In the genomic region with DNA sequence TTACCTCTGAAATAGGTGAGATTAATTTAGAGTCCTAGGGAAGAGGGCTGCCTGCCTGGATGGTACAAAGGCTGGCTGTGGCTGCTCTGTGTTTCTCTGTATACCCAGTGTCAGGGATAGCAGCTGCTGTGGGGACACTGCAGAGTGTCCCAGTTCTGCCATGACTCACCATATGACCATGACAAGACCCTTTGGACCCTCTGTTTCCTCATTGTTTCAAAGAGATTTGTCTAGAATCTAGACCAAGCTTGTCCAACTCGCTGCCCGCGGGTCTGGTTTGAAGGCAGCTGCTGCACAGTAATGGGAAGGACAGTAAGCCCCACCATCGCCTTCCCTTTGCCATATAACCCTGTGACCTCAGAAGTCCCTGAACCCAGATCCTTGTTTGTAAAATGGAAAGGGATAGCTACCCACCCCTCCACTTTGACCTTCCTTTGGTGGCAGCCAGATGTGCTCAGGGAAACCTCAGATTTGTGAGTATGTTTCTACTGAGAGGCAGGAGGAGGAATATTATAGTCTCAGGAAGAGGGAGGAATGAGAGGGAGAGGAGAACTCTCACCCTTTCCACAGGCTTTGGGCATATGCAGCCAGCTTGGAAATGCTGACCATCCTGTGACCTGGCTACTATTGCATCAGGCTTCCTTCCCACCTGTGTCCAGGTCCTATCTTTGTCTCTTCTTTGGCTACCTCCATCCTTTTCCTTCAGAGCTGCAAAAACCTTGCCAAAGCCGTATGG, we compare ENCODE assay signal across 14 cellular contexts. TPM values are rescaled to one million over a fixed set of nuclear protein-coding genes. Genes with fewer than 3 reads are reported as not detected.
DNase-seq lines count a peak whose midpoint lies in the region; ATAC-seq, FAIRE-seq and TF ChIP-seq lines count a peak whose summit lies in the region.
"Had no signal": no experiment of that assay in that cellular context is flagged by ENCODE, and none has a peak within 500 bp of the region (broad histone marks: within the 10 kb centered on the region; RNA-seq: fewer than 3 reads in every experiment).

No MANE protein-coding gene starts in this region.

- peaks cover 82% of the 10 kb centered on the region for H3K4me1 Mint-ChIP-seq in T-helper 1 cell treated with Interleukin-12 subunit alpha and Interleukin-12 subunit beta and Interleukin-4 antibody, amounts not matched to agents 30 μg/mL and 1 μg/mL, for 36 hours (ENCODE audit: low read depth)
- H3K4me1 Mint-ChIP-seq in T-helper 17 cell = peaks cover 80% of the 10 kb centered on the region

- H3K27me3 ChIP-seq in endothelial cell of umbilical vein (ENCODE audit: control insufficient read depth in 2 of 2, insufficient read depth in 2 of 2, low read length in 2 of 2) (no peaks in the 10 kb centered on the region), trophoblast cell (ENCODE audit: insufficient read depth, low read length) (no peaks in the 10 kb centered on the region), spleen (replicated peaks in 1 of 7) (no peaks in the 10 kb centered on the region)

- H3K23ac ChIP-seq in trophoblast cell (ENCODE audit: low read length) = no peak overlapping the region

- intact Hi-C loops in endothelial cell of umbilical vein (cut with micrococcal nuclease) = loop anchor here (2.0 kb wide), 1 partner anchor 15 kb away; a partner anchor contains a TSS
- intact Hi-C loops in spleen (cut with DNase I; ENCODE audit: low total_unique reads) = no loop called here

- H3K9ac ChIP-seq in endothelial cell of umbilical vein (replicated peaks; ENCODE audit: extremely low read depth, insufficient read depth, low read length) (peak overlapping the region; percentile 58), trophoblast cell (ENCODE audit: low read length) (no peak overlapping the region)

- H3K27ac Mint-ChIP-seq in T-helper 1 cell treated with Interleukin-12 subunit alpha and Interleukin-12 subunit beta and Interleukin-4 antibody, amounts not matched to agents 30 μg/mL and 1 μg/mL, for 36 hours = peak overlapping the region; percentile 95
- H3K27ac Mint-ChIP-seq in T-helper 17 cell = peak overlapping the region; percentile 96

- FAIRE-seq in endothelial cell of umbilical vein (lab: Jason Lieb, UNC) = no peak

- DNase-seq in T-helper 1 cell (no peak), T-helper 17 cell (no peak), endothelial cell of umbilical vein (ENCODE audit: low read depth, low spot score) (no peak), trophoblast cell (peak in 1 of 2 donors; percentile 35), spleen (no peak), 8988T (no peak)
- DNase-seq: Caco-2, NCI-H1436 treated with DMSO at 0.1 percent for 48 hours, NCI-H446 had no signal

- H3K36me3 ChIP-seq in endothelial cell of umbilical vein (ENCODE audit: control insufficient read depth in 2 of 2, extremely low read depth in 1 of 2, insufficient read depth in 2 of 2, low read length in 2 of 2) = no peaks in the 10 kb centered on the region
- H3K36me3 ChIP-seq in trophoblast cell (ENCODE audit: control insufficient read depth in 1 of 2, insufficient read depth in 2 of 2, low read length in 2 of 2) = peaks cover 4 to 5% of the 10 kb centered on the region in 2 experiments
- H3K36me3 ChIP-seq in spleen = no peaks in the 10 kb centered on the region
- H3K36me3 ChIP-seq: thoracic aorta had no signal

- H3K27ac ChIP-seq in endothelial cell of umbilical vein (ENCODE audit: insufficient read depth, low read depth, low read length) = peak overlapping the region; percentile 96
- no peak overlapping the region for H3K27ac ChIP-seq in trophoblast cell (ENCODE audit: low read depth, low read length)
- peak overlapping the region in 4 of 8 donors; percentile 44 to 91 (median 66) for H3K27ac ChIP-seq in spleen
- H3K27ac ChIP-seq: 22Rv1, thoracic aorta had no signal

- dilution Hi-C loops in endothelial cell of umbilical vein (cut with MboI; ENCODE audit: extremely low pct_ligation_motif_present, low sequenced_read_pairs) = no loop called here

- H2BK5ac ChIP-seq in trophoblast cell (ENCODE audit: low read depth, low read length, poor library complexity) = no peak overlapping the region

- no peaks in the 10 kb centered on the region for H3K9me3 Mint-ChIP-seq in T-helper 1 cell treated with Interleukin-12 subunit alpha and Interleukin-12 subunit beta and Interleukin-4 antibody, amounts not matched to agents 30 μg/mL and 1 μg/mL, for 36 hours

- ATAC-seq in T-helper 17 cell = no peak
- no peak for ATAC-seq in GM19397 (IDR thresholded peaks at IDR 0.05; ENCODE audit: unreplicated experiment)

- peak overlapping the region; percentile 78 for H3K4me3 Mint-ChIP-seq in T-helper 1 cell treated with Interleukin-12 subunit alpha and Interleukin-12 subunit beta and Interleukin-4 antibody, amounts not matched to agents 30 μg/mL and 1 μg/mL, for 36 hours
- peak overlapping the region; percentile 82 for H3K4me3 Mint-ChIP-seq in T-helper 17 cell

- H3K36me3 Mint-ChIP-seq in T-helper 1 cell treated with Interleukin-12 subunit alpha and Interleukin-12 subunit beta and Interleukin-4 antibody, amounts not matched to agents 30 μg/mL and 1 μg/mL, for 36 hours (ENCODE audit: low read depth) = peaks cover 42% of the 10 kb centered on the region
- peaks cover 3% of the 10 kb centered on the region for H3K36me3 Mint-ChIP-seq in T-helper 17 cell (ENCODE audit: low read depth)

- H4K12ac ChIP-seq in trophoblast cell (ENCODE audit: low read depth, low read length) = no peak overlapping the region

- no peaks in the 10 kb centered on the region for H3K9me1 ChIP-seq in endothelial cell of umbilical vein (replicated peaks; ENCODE audit: control insufficient read depth, extremely low read depth, insufficient read depth, low read length)

- no peak overlapping the region for H3K18ac ChIP-seq in trophoblast cell (ENCODE audit: low read length)

- no peak overlapping the region for H2BK12ac ChIP-seq in trophoblast cell (ENCODE audit: low read length)

- H3K79me2 ChIP-seq in endothelial cell of umbilical vein (ENCODE audit: control insufficient read depth, insufficient read depth, low read length) = peaks cover 97% of the 10 kb centered on the region
- H3K79me2 ChIP-seq in trophoblast cell (ENCODE audit: control insufficient read depth, insufficient read depth, low read length, poor library complexity) = peaks cover 29% of the 10 kb centered on the region

- H4K8ac ChIP-seq in trophoblast cell (ENCODE audit: low read depth, low read length) = no peak overlapping the region

- no peaks in the 10 kb centered on the region for H3K27me3 Mint-ChIP-seq in T-helper 1 cell treated with Interleukin-12 subunit alpha and Interleukin-12 subunit beta and Interleukin-4 antibody, amounts not matched to agents 30 μg/mL and 1 μg/mL, for 36 hours (ENCODE audit: low read depth)
- no peaks in the 10 kb centered on the region for H3K27me3 Mint-ChIP-seq in T-helper 17 cell

- peaks cover 3% of the 10 kb centered on the region for H4K20me1 ChIP-seq in endothelial cell of umbilical vein (replicated peaks; ENCODE audit: control insufficient read depth, extremely low read depth, insufficient read depth, low read length)

- no peak overlapping the region for H2AK5ac ChIP-seq in trophoblast cell (ENCODE audit: low read length)

- H3K4me3 ChIP-seq in endothelial cell of umbilical vein (replicated peaks in 1 of 3; ENCODE audit: insufficient read depth in 1 of 3, low read depth in 1 of 3, low read length in 3 of 3) (no peak overlapping the region), trophoblast cell (ENCODE audit: low read depth, low read length) (no peak overlapping the region), spleen (no peak overlapping the region)
- H3K4me3 ChIP-seq: coronary artery, thoracic aorta had no signal

- CTCF ChIA-PET in endothelial cell of umbilical vein (lab: Charles Lee) = interaction anchor here (0.8 to 3.8 kb wide), 12 partner anchors 8 to 260 kb away, joined by 3 to 26 read pairs (median 5); a partner anchor contains a TSS

- H3K9me3 ChIP-seq in T-helper 17 cell (ENCODE audit: control insufficient read depth, low read length, poor library complexity, severe bottlenecking) (no peaks in the 10 kb centered on the region), endothelial cell of umbilical vein (replicated peaks; ENCODE audit: control insufficient read depth, insufficient read depth, low read length) (no peaks in the 10 kb centered on the region), trophoblast cell (ENCODE audit: insufficient read depth, low read depth, low read length) (peaks cover 2% of the 10 kb centered on the region), spleen (no peaks in the 10 kb centered on the region)
- H3K9me3 ChIP-seq: Caco-2, thoracic aorta had no signal

- no peak overlapping the region for H3K14ac ChIP-seq in trophoblast cell (ENCODE audit: low read length)

- H2BK120ac ChIP-seq in trophoblast cell (ENCODE audit: insufficient read depth, low read length, poor library complexity) = no peak overlapping the region

- H3K4ac ChIP-seq in trophoblast cell (ENCODE audit: low read depth, low read length) = peak overlapping the region; percentile 71

- no peaks in the 10 kb centered on the region for H3K79me1 ChIP-seq in trophoblast cell (ENCODE audit: low read length)

- H2AFZ ChIP-seq in endothelial cell of umbilical vein (ENCODE audit: low read depth, low read length) (no peak overlapping the region), trophoblast cell (ENCODE audit: insufficient read depth, low read length, poor library complexity) (no peak overlapping the region)

- H3K4me1 ChIP-seq in endothelial cell of umbilical vein (ENCODE audit: control insufficient read depth, extremely low read depth, insufficient read depth, low read length) = peaks cover 72% of the 10 kb centered on the region
- peaks cover 20 to 33% of the 10 kb centered on the region in 2 experiments for H3K4me1 ChIP-seq in trophoblast cell (ENCODE audit: control insufficient read depth in 1 of 2, insufficient read depth in 2 of 2, low read length in 2 of 2)
- peaks cover 61 to 100% (median 90%) of the 10 kb centered on the region in 6 donors for H3K4me1 ChIP-seq in spleen
- H3K4me1 ChIP-seq: Caco-2 had no signal

- no peak overlapping the region for H4K91ac ChIP-seq in trophoblast cell (ENCODE audit: low read depth, low read length)

- TF ChIP-seq POLR2A in endothelial cell of umbilical vein (IDR thresholded peaks at IDR 0.05; ENCODE audit: low read depth, low read length) (no peak), spleen (IDR thresholded peaks at IDR 0.05) (no peak)

- POLR2A ChIA-PET in endothelial cell of umbilical vein (lab: Charles Lee) = interaction anchor here (1.0 to 1.5 kb wide), 2 partner anchors 9 to 13 kb away, joined by 3 to 8 read pairs; no protein-coding TSS in a partner anchor

- TF ChIP-seq CTCF in endothelial cell of umbilical vein (IDR thresholded peaks at IDR 0.05; ENCODE audit: extremely low read depth in 1 of 2, insufficient read depth in 1 of 2, low read depth in 1 of 2, low read length in 2 of 2) (no peak), spleen (IDR thresholded peaks at IDR 0.05 in 8 of 11, conservative IDR thresholded peaks at IDR 0.05 in 3 of 11) (no peak)

- H3K4me2 ChIP-seq in endothelial cell of umbilical vein (ENCODE audit: insufficient read depth, low read length) (peak overlapping the region; percentile 20), trophoblast cell (ENCODE audit: low read length) (no peak overlapping the region)

- BruUV-seq in endothelial cell of umbilical vein (replicated peaks; lab: Mats Ljungman, UMichigan) = no TSS peak

- no CpG with 5 or more reads among the region's 5 CpGs for WGBS in trophoblast cell (ENCODE audit: extremely low coverage, insufficient coverage, insufficient read length)
- WGBS in spleen, 5 donors = 83 to 92% (median 87%) methylated on average over 5 of the region's 5 CpGs

RNA-seq across cellular contexts. Expression of a gene that starts 14.0 kb away (rescaled TPM):
- total RNA-seq in T-helper 17 cell (100 to 1,000 TPM; 420 to 428 TPM), endothelial cell of umbilical vein (219 and 224 TPM in 2 replicates), spleen (100 to 1,000 TPM in 6 of 7 donors, 10 to 100 TPM in 1; 96.7 to 144 (median 134) TPM)
- polyA plus RNA-seq in endothelial cell of umbilical vein (151 and 164 TPM in 2 replicates), spleen (10 to 100 TPM; 28.0 to 51.3 (median 29.3) TPM)
- 93.8 and 102 TPM in 2 replicates for polyA plus RNA-seq in endothelial cell of umbilical vein (2011; cell fraction: cytosol; rRNA removed)
- polyA plus RNA-seq in endothelial cell of umbilical vein (2011; cell fraction: nucleus; rRNA removed) = 1,047 and 1,209 TPM in 2 replicates
- polyA plus RNA-seq in endothelial cell of umbilical vein (2012) = 117 and 145 TPM in 2 replicates
- 318 and 338 TPM in 2 replicates for polyA minus RNA-seq in endothelial cell of umbilical vein
- 39.2 TPM for polyA minus RNA-seq in endothelial cell of umbilical vein (2011; cell fraction: cytosol; rRNA and poly(A)+ RNA removed)
- 317 and 330 TPM in 2 replicates for polyA minus RNA-seq in endothelial cell of umbilical vein (2011; cell fraction: nucleus; rRNA and poly(A)+ RNA removed)
- 55.4 and 60.6 TPM in 2 replicates for polyA plus RNA-seq in trophoblast cell (2013)
